In genomic region chr9:127541176-127541575, GRCh38 we compare ENCODE assay signal across 19 cellular contexts.
DNase-seq lines count a peak whose midpoint lies in the region; ATAC-seq, FAIRE-seq and TF ChIP-seq lines count a peak whose summit lies in the region.
"Had no signal": no experiment of that assay in that cellular context is flagged by ENCODE, and none has a peak within 500 bp of the region (broad histone marks: within the 10 kb centered on the region; RNA-seq: fewer than 3 reads in every experiment).

No MANE protein-coding gene starts in this region.

- H3K36me3 ChIP-seq in H1 (ENCODE audit: control insufficient read depth in 2 of 4, insufficient read depth in 4 of 4, low read length in 3 of 4) (no peaks in the 10 kb centered on the region), pancreas (no peaks in the 10 kb centered on the region), uterus (no peaks in the 10 kb centered on the region)

- H2BK120ac ChIP-seq in H1 (replicated peaks; ENCODE audit: low read depth, low read length), result no peak overlapping the region

- TF ChIP-seq CTCF in H1 (IDR thresholded peaks at IDR 0.05; ENCODE audit: control extremely low read depth in 1 of 3, insufficient read depth in 1 of 3, low read depth in 1 of 3, low read length in 3 of 3) (no peak), pancreas (IDR thresholded peaks at IDR 0.05) (no peak), uterus (IDR thresholded peaks at IDR 0.05) (no peak)

- H2BK12ac ChIP-seq in H1 (ENCODE audit: low read depth, low read length), result 0 out of 2 replicates have a peak overlapping the region, but pooled peaks have one; percentile 87

- no peak for TF ChIP-seq POLR2A in H1 (IDR thresholded peaks at IDR 0.05; ENCODE audit: control extremely low read depth in 1 of 2, low read depth in 2 of 2, low read length in 2 of 2)
- no peak for TF ChIP-seq POLR2A in uterus (IDR thresholded peaks at IDR 0.05)

- no peak for TF ChIP-seq EP300 in H1 (IDR thresholded peaks at IDR 0.05; ENCODE audit: borderline replicate concordance in 1 of 2, low read depth in 2 of 2, low read length in 2 of 2)

- H4K5ac ChIP-seq in H1 (ENCODE audit: insufficient read length, low read depth, low read length), result no peak overlapping the region

- no peaks in the 10 kb centered on the region for H3K9me3 Mint-ChIP-seq in stimulated activated effector memory CD8-positive, alpha-beta T cell treated with anti-CD3 and anti-CD28 coated beads, Interleukin-12 subunit alpha, Interleukin-12 subunit beta, amount 100 ng/mL, for 72 hours
- H3K9me3 Mint-ChIP-seq: activated naive CD4-positive, alpha-beta T cell treated with anti-CD3 and anti-CD28 coated beads, Interleukin-2, amount 50 U/mL, for 24 hours; CD4-positive, alpha-beta T cell; neural crest cell had no signal

- peaks cover 8 to 24% (median 15%) of the 10 kb centered on the region in 4 experiments for H3K4me1 ChIP-seq in H1 (replicated peaks in 1 of 4; ENCODE audit: control insufficient read depth in 3 of 4, insufficient read depth in 4 of 4, low read length in 3 of 4)
- peaks cover 75 to 84% (median 77%) of the 10 kb centered on the region in 3 donors for H3K4me1 ChIP-seq in pancreas
- peaks cover 3 to 46% of the 10 kb centered on the region in 2 donors for H3K4me1 ChIP-seq in uterus

- intact Hi-C loops in Right ventricle myocardium inferior (cut with DNase I) (no loop called here), cardiac septum (cut with DNase I) (no loop called here), pancreas (cut with DNase I) (no loop called here), uterus (cut with DNase I; ENCODE audit: low total_unique reads) (no loop called here)

- H2BK20ac ChIP-seq in H1 (ENCODE audit: low read length), result no peak overlapping the region

- H3K4me3 Mint-ChIP-seq in stimulated activated effector memory CD8-positive, alpha-beta T cell treated with anti-CD3 and anti-CD28 coated beads, Interleukin-12 subunit alpha, Interleukin-12 subunit beta, amount 100 ng/mL, for 72 hours, result no peak overlapping the region
- H3K4me3 Mint-ChIP-seq: activated naive CD4-positive, alpha-beta T cell treated with anti-CD3 and anti-CD28 coated beads, Interleukin-2, amount 50 U/mL, for 24 hours; CD4-positive, alpha-beta T cell; neural crest cell had no signal

- H2AK5ac ChIP-seq in H1 (ENCODE audit: low read depth, low read length), result 0 out of 2 replicates have a peak overlapping the region, but pooled peaks have one; percentile 68

- H3K23me2 ChIP-seq in H1 (ENCODE audit: low read depth, low read length), result peaks cover 2% of the 10 kb centered on the region; the same call in 1 of the 2 replicates

- no peaks in the 10 kb centered on the region for H3K36me3 Mint-ChIP-seq in stimulated activated effector memory CD8-positive, alpha-beta T cell treated with anti-CD3 and anti-CD28 coated beads, Interleukin-12 subunit alpha, Interleukin-12 subunit beta, amount 100 ng/mL, for 72 hours
- H3K36me3 Mint-ChIP-seq: activated naive CD4-positive, alpha-beta T cell treated with anti-CD3 and anti-CD28 coated beads, Interleukin-2, amount 50 U/mL, for 24 hours had no signal

- no peak overlapping the region for H3K18ac ChIP-seq in H1 (ENCODE audit: extremely low read depth, low read length)

- no peak overlapping the region for H3K14ac ChIP-seq in H1 (ENCODE audit: insufficient read length)

- no peak overlapping the region for H3K9ac ChIP-seq in H1 (replicated peaks in 1 of 4; ENCODE audit: extremely low read depth in 1 of 4, low read depth in 3 of 4, low read length in 3 of 4)

- H3K4me3 ChIP-seq in H1 (ENCODE audit: extremely low read depth in 1 of 4, insufficient read depth in 2 of 4, low read depth in 3 of 4, low read length in 4 of 4), result no peak overlapping the region
- H3K4me3 ChIP-seq in pancreas, result no peak overlapping the region
- no peak overlapping the region for H3K4me3 ChIP-seq in uterus

- peak overlapping the region; percentile 39 for H4K91ac ChIP-seq in H1 (replicated peaks; ENCODE audit: insufficient read length, low read length)

- H4K8ac ChIP-seq in H1 (ENCODE audit: extremely low read depth, insufficient read depth, low read length), result no peak overlapping the region

- H4K20me1 ChIP-seq in H1 (replicated peaks in 1 of 2; ENCODE audit: control insufficient read depth in 1 of 2, insufficient read depth in 2 of 2, low read length in 2 of 2), result peaks cover 4 to 12% of the 10 kb centered on the region in 2 experiments

- TF ChIP-seq RAD21 in H1 (IDR thresholded peaks at IDR 0.05 in 1 of 2, conservative IDR thresholded peaks at IDR 0.05 in 1 of 2; ENCODE audit: low read depth in 2 of 2, low read length in 2 of 2), result no peak

- H3K4me2 ChIP-seq in H1 (ENCODE audit: insufficient read depth in 1 of 2, low read depth in 2 of 2, low read length in 2 of 2), result no peak overlapping the region

- H3K4ac ChIP-seq in H1 (replicated peaks; ENCODE audit: insufficient read length, low read depth, low read length), result no peak overlapping the region

- no peak overlapping the region for H2AFZ ChIP-seq in H1 (ENCODE audit: low read length)

- FAIRE-seq in H1 (lab: Jason Lieb, UNC) (no peak), pancreas (lab: Jason Lieb, UNC) (no peak)
- FAIRE-seq: A204.1 had no signal

- CTCF ChIA-PET in H1 (lab: Charles Lee; ENCODE audit: partially characterized antibody), result interaction anchor here (0.6 to 7.7 kb wide), 15 partner anchors 11 to 582 kb away, joined by 3 to 105 read pairs (median 12); no protein-coding TSS in a partner anchor

- H3K27ac Mint-ChIP-seq in stimulated activated effector memory CD8-positive, alpha-beta T cell treated with anti-CD3 and anti-CD28 coated beads, Interleukin-12 subunit alpha, Interleukin-12 subunit beta, amount 100 ng/mL, for 72 hours, result no peak overlapping the region
- H3K27ac Mint-ChIP-seq: activated naive CD4-positive, alpha-beta T cell treated with anti-CD3 and anti-CD28 coated beads, Interleukin-2, amount 50 U/mL, for 24 hours; CD4-positive, alpha-beta T cell had no signal

- H3K23ac ChIP-seq in H1 (ENCODE audit: insufficient read length), result no peak overlapping the region

- no peak overlapping the region for H3K56ac ChIP-seq in H1 (replicated peaks; ENCODE audit: insufficient read length, low read depth, low read length)

- peaks cover 0 to 31% of the 10 kb centered on the region in 2 experiments; a peak in 1 of 4 replicates for H3K79me2 ChIP-seq in H1 (ENCODE audit: control insufficient read depth in 1 of 2, insufficient read depth in 2 of 2, low read length in 2 of 2)

- peak overlapping the region; percentile 88; the same call in 1 of the 2 replicates for H2BK15ac ChIP-seq in H1 (ENCODE audit: low read length)

- no peak for ATAC-seq in Right ventricle myocardium inferior
- ATAC-seq in pancreas, result no peak
- no peak for ATAC-seq in GM18519 (IDR thresholded peaks at IDR 0.05; ENCODE audit: low FRiP score, unreplicated experiment)
- no peak for ATAC-seq in stimulated activated effector memory CD8-positive, alpha-beta T cell treated with anti-CD3 and anti-CD28 coated beads, Interleukin-12 subunit alpha, Interleukin-12 subunit beta, amount 100 ng/mL, for 72 hours
- ATAC-seq: SK-N-SH treated with all-trans-retinoic acid at 6 μM for 48 hours had no signal

- WGBS in H1 (ENCODE audit: extremely low coverage in 1 of 2, insufficient coverage in 1 of 2, insufficient read length in 1 of 2, insufficient replicate concordance in 2 of 2, low coverage in 1 of 2, low lambda C conversion rate in 2 of 2, missing lambda C conversion rate in 1 of 2), 2 experiments, result 89% methylated on average over 7 of the region's 7 CpGs; no CpG with 5 or more reads in 1 of the 2 experiments
- WGBS in pancreas, 2 donors, result 68% methylated on average over 7 of the region's 7 CpGs

- DNase-seq in Right ventricle myocardium inferior (ENCODE audit: missing footprints) (peak; percentile 11), cardiac septum (ENCODE audit: low spot score) (no peak), H1 (ENCODE audit: low read depth in 1 of 2, low spot score in 2 of 2) (no peak), pancreas (no peak), uterus (no peak), germinal center (ENCODE audit: low spot score) (no peak)
- DNase-seq in stimulated activated effector memory CD8-positive, alpha-beta T cell treated with anti-CD3 and anti-CD28 coated beads, Interleukin-12 subunit alpha, Interleukin-12 subunit beta, amount 100 ng/mL, for 72 hours (ENCODE audit: low spot score in 2 of 2), result no peak
- DNase-seq: activated CD4-positive, alpha-beta T cell treated with anti-CD3 and anti-CD28 coated beads, Interleukin-2, amount 50 U/mL, for 1 hour; activated T-cell treated with anti-CD3 and anti-CD28 coated beads, Interleukin-2, amount 50 U/mL, for 1 hour; CD4-positive, alpha-beta T cell; islet precursor cell; midbrain; NCI-H1417; NCI-H774 had no signal

- H3K4me1 Mint-ChIP-seq in stimulated activated effector memory CD8-positive, alpha-beta T cell treated with anti-CD3 and anti-CD28 coated beads, Interleukin-12 subunit alpha, Interleukin-12 subunit beta, amount 100 ng/mL, for 72 hours, result peaks cover 10% of the 10 kb centered on the region
- H3K4me1 Mint-ChIP-seq: activated naive CD4-positive, alpha-beta T cell treated with anti-CD3 and anti-CD28 coated beads, Interleukin-2, amount 50 U/mL, for 24 hours had no signal

- H3K9me3 ChIP-seq in H1 (ENCODE audit: insufficient read depth in 2 of 2, low read depth in 1 of 2, low read length in 1 of 2) (no peaks in the 10 kb centered on the region), pancreas (no peaks in the 10 kb centered on the region), uterus (no peaks in the 10 kb centered on the region)

- no peak overlapping the region for H2BK5ac ChIP-seq in H1 (ENCODE audit: low read depth, low read length)

- POLR2A ChIA-PET in H1 (lab: Charles Lee; ENCODE audit: partially characterized antibody), result interaction anchor here (1.0 to 1.7 kb wide), 3 partner anchors 35 to 193 kb away, joined by 4 read pairs; no protein-coding TSS in a partner anchor

- H3K27me3 ChIP-seq in H1 (replicated peaks in 1 of 4; ENCODE audit: control insufficient read depth in 3 of 4, extremely low read depth in 1 of 4, insufficient read depth in 3 of 4, low read length in 3 of 4) (no peaks in the 10 kb centered on the region), pancreas (no peaks in the 10 kb centered on the region), uterus (no peaks in the 10 kb centered on the region)

- H3K79me1 ChIP-seq in H1 (ENCODE audit: low read depth, low read length), result peaks cover 29% of the 10 kb centered on the region

- H3K27ac ChIP-seq in H1 (ENCODE audit: low read depth, low read length) (no peak overlapping the region), pancreas (peak overlapping the region; percentile 42 to 95 (median 77)), uterus (peak overlapping the region; percentile 23 to 84)

TF ChIP-seq in H1, 55 proteins besides CTCF, POLR2A, EP300 and RAD21:
- TF ChIP-seq CEBPB (IDR thresholded peaks at IDR 0.05; ENCODE audit: low read depth, low read length), result no peak
- TF ChIP-seq, protein P1, sequence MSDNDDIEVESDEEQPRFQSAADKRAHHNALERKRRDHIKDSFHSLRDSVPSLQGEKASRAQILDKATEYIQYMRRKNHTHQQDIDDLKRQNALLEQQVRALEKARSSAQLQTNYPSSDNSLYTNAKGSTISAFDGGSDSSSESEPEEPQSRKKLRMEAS (IDR thresholded peaks at IDR 0.05), result 0 out of 2 replicates have a peak, but pooled peaks have one; percentile 11
